ENCODE assay signal across 10 cellular contexts in genomic region chr1:234488054-234488953, GRCh38.
DNase-seq lines count a peak whose midpoint lies in the region; ATAC-seq and TF ChIP-seq lines count a peak whose summit lies in the region.
"Had no signal": no experiment of that assay in that cellular context is flagged by ENCODE, and none has a peak within 500 bp of the region (broad histone marks: within the 10 kb centered on the region; RNA-seq: fewer than 3 reads in every experiment).

No MANE protein-coding gene starts in this region.

- no peaks in the 10 kb centered on the region for H3K27me3 ChIP-seq in SU-DHL-6 (ENCODE audit: low read length)

- no peaks in the 10 kb centered on the region for H3F3A ChIP-seq in SU-DHL-6 (ENCODE audit: insufficient read depth)

- no peaks in the 10 kb centered on the region for H3K79me2 ChIP-seq in SU-DHL-6 (ENCODE audit: insufficient read depth, low read length)

- peaks cover 21% of the 10 kb centered on the region for H3K4me1 Mint-ChIP-seq in nephron

- no peak for TF ChIP-seq CTCF in SU-DHL-6 (IDR thresholded peaks at IDR 0.05; ENCODE audit: insufficient read depth, low read length, poor library complexity, severe bottlenecking)
- TF ChIP-seq CTCF in nephron (IDR thresholded peaks at IDR 0.05; ENCODE audit: unreplicated experiment in 3 of 3) = no peak

- no peaks in the 10 kb centered on the region for H3K9me2 ChIP-seq in SU-DHL-6 (replicated peaks; ENCODE audit: insufficient read depth, low read length)

- H3K9ac ChIP-seq in SU-DHL-6 (ENCODE audit: low read length) = peak overlapping the region; percentile 25

- H4K20me1 ChIP-seq in SU-DHL-6 (ENCODE audit: low read depth, low read length) = no peaks in the 10 kb centered on the region

- no peaks in the 10 kb centered on the region for H3K9me3 Mint-ChIP-seq in nephron

- H2AFZ ChIP-seq in SU-DHL-6 (ENCODE audit: low read depth, low read length, severe bottlenecking) = peak overlapping the region; percentile 59

- no peaks in the 10 kb centered on the region for H3K9me3 ChIP-seq in SU-DHL-6 (ENCODE audit: insufficient read depth, low read length)

- peak overlapping the region in 2 of 3 experiments; percentile 50 to 60 for H3K27ac Mint-ChIP-seq in nephron

- peaks cover 14% of the 10 kb centered on the region for H3K27me3 Mint-ChIP-seq in nephron (ENCODE audit: low read depth)

- DNase-seq in activated CD4-positive, CD25-positive, alpha-beta regulatory T cell (lab: John Stamatoyannopoulos, UW) = no peak
- DNase-seq in NCI-H1092 (lab: John Stamatoyannopoulos, UW) (no peak), GDM1 (lab: John Stamatoyannopoulos, UW) (no peak), NCI-H1436 (lab: John Stamatoyannopoulos, UW) (no peak)
- DNase-seq: NCI-H2171, SW 1271 had no signal

- peak overlapping the region; percentile 20 for H3K4me3 ChIP-seq in SU-DHL-6 (ENCODE audit: insufficient read depth, low read length, poor library complexity, severe bottlenecking)

- no peaks in the 10 kb centered on the region for H3K36me3 ChIP-seq in SU-DHL-6 (ENCODE audit: low read length)

- H3K36me3 Mint-ChIP-seq in nephron (ENCODE audit: low read depth) = no peaks in the 10 kb centered on the region

- peak overlapping the region; percentile 40 for H3K4me2 ChIP-seq in SU-DHL-6 (ENCODE audit: low read depth, low read length, poor library complexity, severe bottlenecking)

- H3K4me3 Mint-ChIP-seq in nephron = no peak overlapping the region

- ATAC-seq in activated CD4-positive, CD25-positive, alpha-beta regulatory T cell treated with anti-CD3 and anti-CD28 coated beads, Interleukin-2, amount 50 U/mL, for 24 hours = peak; percentile 86 to 95
- ATAC-seq in HG02870 (IDR thresholded peaks at IDR 0.05; ENCODE audit: unreplicated experiment) = peak; percentile 70

- H3K27ac ChIP-seq in SU-DHL-6 (ENCODE audit: low read depth, low read length) = no peak overlapping the region
